In the genomic region with DNA sequence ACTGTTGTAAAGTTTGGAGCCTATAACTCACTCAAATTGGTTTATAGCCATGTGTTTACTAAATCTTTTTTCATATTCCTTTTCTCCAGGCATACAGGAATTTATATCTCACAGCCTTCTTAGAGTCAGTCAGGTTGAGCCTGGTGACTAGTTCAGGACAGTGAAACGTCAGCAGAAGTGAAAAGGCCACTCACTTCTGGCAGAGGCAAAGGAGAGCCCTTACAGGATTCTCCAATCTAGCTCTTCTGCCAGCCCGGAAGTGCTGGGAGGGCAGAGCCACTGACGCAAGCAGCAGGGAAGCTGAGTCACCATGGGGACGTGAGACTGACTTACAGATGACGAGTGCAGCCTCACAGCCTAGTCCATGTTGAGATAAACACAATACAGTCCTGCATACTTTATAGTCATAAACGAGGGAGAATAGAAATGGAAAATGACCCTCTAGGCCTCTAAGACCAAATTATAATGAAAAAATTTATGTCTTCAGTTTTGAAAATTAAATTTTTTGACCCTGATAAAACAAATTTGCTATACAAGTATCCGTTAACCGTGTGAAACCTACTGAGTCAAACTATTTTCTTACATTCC, we compare ENCODE assay signal across 8 cellular contexts. TPM values are rescaled to one million over a fixed set of nuclear protein-coding genes. Genes with fewer than 3 reads are reported as not detected.
DNase-seq lines count a peak whose midpoint lies in the region; ATAC-seq and TF ChIP-seq lines count a peak whose summit lies in the region.

No MANE protein-coding gene starts in this region.

- H3K4me3 ChIP-seq in duodenal mucosa (ENCODE audit: low read depth in 1 of 2, low read length in 2 of 2): no peak overlapping the region
- no peak overlapping the region for H3K4me3 ChIP-seq in lower lobe of right lung

- no peaks in the 10 kb centered on the region for H3K27me3 Mint-ChIP-seq in activated CD4-positive, alpha-beta memory T cell treated with anti-CD3 and anti-CD28 coated beads, Interleukin-2, amount 10 ng/mL, durations not matched to agents 7 days and 5 days

- ATAC-seq in GM19043 (IDR thresholded peaks at IDR 0.05; ENCODE audit: low read depth, unreplicated experiment) (peak; percentile 55), HG03520 (IDR thresholded peaks at IDR 0.05; ENCODE audit: unreplicated experiment) (peak; percentile 52), lower lobe of right lung (peak; percentile 94)

- H3K4me1 Mint-ChIP-seq in activated CD4-positive, alpha-beta memory T cell treated with anti-CD3 and anti-CD28 coated beads, Interleukin-2, amount 10 ng/mL, durations not matched to agents 7 days and 5 days: peaks cover 40% of the 10 kb centered on the region

- H3K27ac ChIP-seq in duodenal mucosa (ENCODE audit: low read depth, low read length) (peak overlapping the region; percentile 67), lower lobe of right lung (peak overlapping the region; percentile 97)

- intact Hi-C loops in lower lobe of right lung (cut with DNase I): no loop called here

- H3K9me3 ChIP-seq in duodenal mucosa (ENCODE audit: control insufficient read depth in 1 of 2, low read length in 2 of 2) (no peaks in the 10 kb centered on the region), lower lobe of right lung (no peaks in the 10 kb centered on the region)

- H3K4me1 ChIP-seq in duodenal mucosa (ENCODE audit: control insufficient read depth in 1 of 2, insufficient read depth in 2 of 2, low read length in 2 of 2) (peaks cover 22 to 27% of the 10 kb centered on the region in 2 donors), lower lobe of right lung (peaks cover 38% of the 10 kb centered on the region)

- CTCF ChIA-PET in activated CD4-positive, alpha-beta memory T cell treated with anti-CD3 and anti-CD28 coated beads, Interleukin-2, amount 10 ng/mL, durations not matched to agents 7 days and 5 days (lab: Charles Lee): interaction anchor here (0.5 to 1.6 kb wide), 4 partner anchors 12 to 138 kb away, joined by 4 to 9 read pairs (median 6); no protein-coding TSS in a partner anchor

- H3K4me3 Mint-ChIP-seq in activated CD4-positive, alpha-beta memory T cell treated with anti-CD3 and anti-CD28 coated beads, Interleukin-2, amount 10 ng/mL, durations not matched to agents 7 days and 5 days: peak overlapping the region; percentile 54

- peak overlapping the region; percentile 0 to 19 for H3K9ac ChIP-seq in duodenal mucosa (ENCODE audit: low read depth in 1 of 2, low read length in 2 of 2)

- DNase-seq in AG08395 (ENCODE audit: low spot score) (peak; percentile 97), NCI-H82 treated with DMSO at 0.1 percent for 48 hours (lab: John Stamatoyannopoulos, UW; ENCODE audit: unreplicated experiment) (peak; percentile 37), lower lobe of right lung (peak; percentile 94)
- peak; percentile 88 for DNase-seq in activated CD4-positive, alpha-beta memory T cell treated with anti-CD3 and anti-CD28 coated beads, Interleukin-2, amount 10 ng/mL, durations not matched to agents 7 days and 5 days
- DNase-seq in stimulated activated CD4-positive, alpha-beta T cell treated with anti-CD3 and anti-CD28 coated beads, TNF-alpha, amount 100 ng/mL, for 1 hour (ENCODE audit: low read depth in 3 of 3, low spot score in 1 of 3): peak; percentile 38 to 53 (median 52)

- H3K36me3 ChIP-seq in duodenal mucosa (ENCODE audit: control insufficient read depth in 1 of 2, insufficient read depth in 2 of 2, low read length in 2 of 2): no peaks in the 10 kb centered on the region
- no peaks in the 10 kb centered on the region for H3K36me3 ChIP-seq in lower lobe of right lung

- H3K36me3 Mint-ChIP-seq in activated CD4-positive, alpha-beta memory T cell treated with anti-CD3 and anti-CD28 coated beads, Interleukin-2, amount 10 ng/mL, durations not matched to agents 7 days and 5 days (ENCODE audit: low read depth): peaks cover 14% of the 10 kb centered on the region

- H3K9me3 Mint-ChIP-seq in activated CD4-positive, alpha-beta memory T cell treated with anti-CD3 and anti-CD28 coated beads, Interleukin-2, amount 10 ng/mL, durations not matched to agents 7 days and 5 days: no peaks in the 10 kb centered on the region

- peak overlapping the region; percentile 66 for H3K27ac Mint-ChIP-seq in activated CD4-positive, alpha-beta memory T cell treated with anti-CD3 and anti-CD28 coated beads, Interleukin-2, amount 10 ng/mL, durations not matched to agents 7 days and 5 days

- no peak for TF ChIP-seq CTCF in lower lobe of right lung (IDR thresholded peaks at IDR 0.05)

- POLR2A ChIA-PET in activated CD4-positive, alpha-beta memory T cell treated with anti-CD3 and anti-CD28 coated beads, Interleukin-2, amount 10 ng/mL, durations not matched to agents 7 days and 5 days (lab: Charles Lee): interaction anchor here (1.2 to 1.4 kb wide), 4 partner anchors 18 to 157 kb away, joined by 4 to 12 read pairs (median 6); no protein-coding TSS in a partner anchor

- no peaks in the 10 kb centered on the region for H3K27me3 ChIP-seq in duodenal mucosa (ENCODE audit: control insufficient read depth in 1 of 2, insufficient read depth in 2 of 2, low read length in 2 of 2)
- H3K27me3 ChIP-seq in lower lobe of right lung (ENCODE audit: low read depth): no peaks in the 10 kb centered on the region

RNA-seq across cellular contexts. Expression of a gene that starts 1.3 kb away (rescaled TPM):
- under 1 TPM in 1 of 2 experiments, not detected in 1; 0.35 TPM for total RNA-seq in activated CD4-positive, alpha-beta memory T cell treated with anti-CD3 and anti-CD28 coated beads, Interleukin-2, amount 10 ng/mL, durations not matched to agents 7 days and 5 days
- total RNA-seq in lower lobe of right lung: not detected

RNA-seq across cellular contexts. Expression of a gene that starts 1.4 kb away (rescaled TPM):
- total RNA-seq in activated CD4-positive, alpha-beta memory T cell treated with anti-CD3 and anti-CD28 coated beads, Interleukin-2, amount 10 ng/mL, durations not matched to agents 7 days and 5 days: 10 to 100 TPM; 60.7 to 63.6 TPM
- total RNA-seq in lower lobe of right lung: 37.2 TPM

RNA-seq across cellular contexts. Expression of a gene that starts 53.9 kb away (rescaled TPM):
- 10 to 100 TPM; 20.7 to 21.9 TPM for total RNA-seq in activated CD4-positive, alpha-beta memory T cell treated with anti-CD3 and anti-CD28 coated beads, Interleukin-2, amount 10 ng/mL, durations not matched to agents 7 days and 5 days
- total RNA-seq in lower lobe of right lung: 5.2 TPM

Comparison
In these comparisons a context has a peak if more than half of its experiments do, and no peak if none do; other contexts are left out.
1. DNase-seq: peak in every context shown above with its lines; median percentile 97 in AG08395; 94 in lower lobe of right lung; 88 in activated CD4-positive, alpha-beta memory T cell treated with anti-CD3 and anti-CD28 coated beads, Interleukin-2, amount 10 ng/mL, durations not matched to agents 7 days and 5 days; 52 in stimulated activated CD4-positive, alpha-beta T cell treated with anti-CD3 and anti-CD28 coated beads, TNF-alpha, amount 100 ng/mL, for 1 hour; 37 in NCI-H82 treated with DMSO at 0.1 percent for 48 hours.